ENCODE assay signal across 30 cellular contexts in genomic region chr7:28675429-28675828, GRCh38.
"Had no signal": no experiment of that assay in that cellular context is flagged by ENCODE, and none has a peak within 500 bp of the region (broad histone marks: within the 10 kb centered on the region; RNA-seq: fewer than 3 reads in every experiment).

No MANE protein-coding gene starts in this region.

- H3K27me3 ChIP-seq: breast epithelium, esophagus muscularis mucosa, foreskin keratinocyte, heart left ventricle, right atrium auricular region, stomach, thyroid gland, upper lobe of left lung, vagina had no signal

- H3K9ac ChIP-seq: parathyroid adenoma had no signal

- H2AFZ ChIP-seq: parathyroid adenoma had no signal

- H3K79me2 ChIP-seq: parathyroid adenoma had no signal

- H3K27ac ChIP-seq: breast epithelium, esophagus muscularis mucosa, foreskin keratinocyte, heart left ventricle, parathyroid adenoma, psoas muscle, right atrium auricular region, stomach, thyroid gland, upper lobe of left lung, vagina had no signal

- H3K4me3 ChIP-seq: breast epithelium, esophagus muscularis mucosa, heart left ventricle, psoas muscle, right atrium auricular region, smooth muscle cell, stomach, thyroid gland, upper lobe of left lung, vagina had no signal

- DNase-seq: activated CD8-positive, alpha-beta memory T cell treated with anti-CD3 and anti-CD28 coated beads, Interleukin-2, amount 10 ng/mL, durations not matched to agents 7 days and 5 days; activated CD8-positive, alpha-beta T cell treated with anti-CD3 and anti-CD28 coated beads, Interleukin-2, amount 10 ng/mL, durations not matched to agents 7 days and 5 days; activated naive CD8-positive, alpha-beta T cell treated with anti-CD3 and anti-CD28 coated beads, Interleukin-2, amount 50 U/mL, for 24 hours; activated T-cell treated with anti-CD3 and anti-CD28 coated beads, Interleukin-2, amount 50 U/mL, for 48 hours; amygdala; central memory CD4-positive, alpha-beta T cell; foreskin keratinocyte; heart left ventricle; hypothalamus; left ventricle myocardium superior; nucleus accumbens; psoas muscle; stimulated activated CD4-positive, alpha-beta T cell treated with anti-CD3 and anti-CD28 coated beads, Interleukin-1b, Interleukin-23, amount 100 ng/mL, for 48 hours; stimulated activated CD4-positive, alpha-beta T cell treated with anti-CD3 and anti-CD28 coated beads, Interleukin-4, amount 100 ng/mL, for 4 hours; stimulated activated CD8-positive, alpha-beta memory T cell treated with anti-CD3 and anti-CD28 coated beads, Interleukin-4, amount 100 ng/mL, for 48 hours; stomach; thyroid gland; upper lobe of left lung had no signal

- H3K4me1 Mint-ChIP-seq: activated CD8-positive, alpha-beta memory T cell treated with anti-CD3 and anti-CD28 coated beads, Interleukin-2, amount 10 ng/mL, durations not matched to agents 7 days and 5 days; activated naive CD4-positive, alpha-beta T cell treated with anti-CD3 and anti-CD28 coated beads, Interleukin-2, amount 50 U/mL, for 24 hours; activated naive CD8-positive, alpha-beta T cell treated with anti-CD3 and anti-CD28 coated beads, Interleukin-2, amount 50 U/mL, for 24 hours; nephron; stimulated activated memory B cell treated with anti-CD40 and anti-IgM and Interleukin-4, amounts not matched to agents 10 μg/mL and 1 μg/mL and 100 μg/mL, for 72 hours had no signal

- H3K4me3 Mint-ChIP-seq: activated CD8-positive, alpha-beta memory T cell treated with anti-CD3 and anti-CD28 coated beads, Interleukin-2, amount 10 ng/mL, durations not matched to agents 7 days and 5 days; activated CD8-positive, alpha-beta T cell treated with anti-CD3 and anti-CD28 coated beads, Interleukin-2, amount 10 ng/mL, durations not matched to agents 7 days and 5 days; activated naive CD4-positive, alpha-beta T cell treated with anti-CD3 and anti-CD28 coated beads, Interleukin-2, amount 50 U/mL, for 24 hours; activated naive CD8-positive, alpha-beta T cell treated with anti-CD3 and anti-CD28 coated beads, Interleukin-2, amount 50 U/mL, for 24 hours; dendritic cell treated with granulocyte-macrophage colony-stimulating factor and Interleukin-4, amounts not matched to agents 40 ng/mL and 50 ng/mL, for 4 days; nephron; stimulated activated memory B cell treated with anti-CD40 and anti-IgM and Interleukin-4, amounts not matched to agents 10 μg/mL and 1 μg/mL and 100 μg/mL, for 72 hours had no signal

- H3K36me3 ChIP-seq: breast epithelium, esophagus muscularis mucosa, heart left ventricle, right atrium auricular region, stomach, thyroid gland, upper lobe of left lung, vagina had no signal

- ATAC-seq: activated CD8-positive, alpha-beta memory T cell treated with anti-CD3 and anti-CD28 coated beads, Interleukin-2, amount 10 ng/mL, durations not matched to agents 7 days and 5 days; activated CD8-positive, alpha-beta T cell treated with anti-CD3 and anti-CD28 coated beads, Interleukin-2, amount 10 ng/mL, durations not matched to agents 7 days and 5 days; activated naive CD8-positive, alpha-beta T cell treated with anti-CD3 and anti-CD28 coated beads, Interleukin-2, amount 50 U/mL, for 24 hours; heart left ventricle; left ventricle myocardium superior; psoas muscle; stimulated activated memory B cell treated with anti-CD40 and anti-IgM and Interleukin-4, amounts not matched to agents 10 μg/mL and 1 μg/mL and 100 μg/mL, for 72 hours had no signal

- H3K27ac Mint-ChIP-seq: activated CD8-positive, alpha-beta memory T cell treated with anti-CD3 and anti-CD28 coated beads, Interleukin-2, amount 10 ng/mL, durations not matched to agents 7 days and 5 days; activated CD8-positive, alpha-beta T cell treated with anti-CD3 and anti-CD28 coated beads, Interleukin-2, amount 10 ng/mL, durations not matched to agents 7 days and 5 days; activated naive CD4-positive, alpha-beta T cell treated with anti-CD3 and anti-CD28 coated beads, Interleukin-2, amount 50 U/mL, for 24 hours; activated naive CD8-positive, alpha-beta T cell treated with anti-CD3 and anti-CD28 coated beads, Interleukin-2, amount 50 U/mL, for 24 hours; activated T-helper 2 cell treated with anti-CD3 and anti-CD28 coated beads, Interferon-gamma antibody, Interleukin-2, Interleukin-4, amounts not matched to agents 10 μg/mL and 5 μg/mL and 100 μg/mL, durations not matched to agents 14 hours and 24 hours and 36 hours; dendritic cell treated with granulocyte-macrophage colony-stimulating factor and Interleukin-4, amounts not matched to agents 40 ng/mL and 50 ng/mL, for 4 days; stimulated activated memory B cell treated with anti-CD40 and anti-IgM and Interleukin-4, amounts not matched to agents 10 μg/mL and 1 μg/mL and 100 μg/mL, for 72 hours had no signal

- H3K4me2 ChIP-seq: smooth muscle cell had no signal

- H3K36me3 Mint-ChIP-seq: activated CD8-positive, alpha-beta memory T cell treated with anti-CD3 and anti-CD28 coated beads, Interleukin-2, amount 10 ng/mL, durations not matched to agents 7 days and 5 days; activated naive CD4-positive, alpha-beta T cell treated with anti-CD3 and anti-CD28 coated beads, Interleukin-2, amount 50 U/mL, for 24 hours; stimulated activated memory B cell treated with anti-CD40 and anti-IgM and Interleukin-4, amounts not matched to agents 10 μg/mL and 1 μg/mL and 100 μg/mL, for 72 hours had no signal

- H3K27me3 Mint-ChIP-seq: activated CD8-positive, alpha-beta memory T cell treated with anti-CD3 and anti-CD28 coated beads, Interleukin-2, amount 10 ng/mL, durations not matched to agents 7 days and 5 days; activated naive CD4-positive, alpha-beta T cell treated with anti-CD3 and anti-CD28 coated beads, Interleukin-2, amount 50 U/mL, for 24 hours; dendritic cell treated with granulocyte-macrophage colony-stimulating factor and Interleukin-4, amounts not matched to agents 40 ng/mL and 50 ng/mL, for 4 days; stimulated activated memory B cell treated with anti-CD40 and anti-IgM and Interleukin-4, amounts not matched to agents 10 μg/mL and 1 μg/mL and 100 μg/mL, for 72 hours had no signal

- H3K9me3 Mint-ChIP-seq: activated naive CD4-positive, alpha-beta T cell treated with anti-CD3 and anti-CD28 coated beads, Interleukin-2, amount 50 U/mL, for 24 hours; activated naive CD8-positive, alpha-beta T cell treated with anti-CD3 and anti-CD28 coated beads, Interleukin-2, amount 50 U/mL, for 24 hours; activated T-helper 2 cell treated with anti-CD3 and anti-CD28 coated beads, Interferon-gamma antibody, Interleukin-2, Interleukin-4, amounts not matched to agents 10 μg/mL and 5 μg/mL and 100 μg/mL, durations not matched to agents 14 hours and 24 hours and 36 hours; dendritic cell treated with granulocyte-macrophage colony-stimulating factor and Interleukin-4, amounts not matched to agents 40 ng/mL and 50 ng/mL, for 4 days; nephron; stimulated activated memory B cell treated with anti-CD40 and anti-IgM and Interleukin-4, amounts not matched to agents 10 μg/mL and 1 μg/mL and 100 μg/mL, for 72 hours had no signal

- H3K4me1 ChIP-seq: breast epithelium, parathyroid adenoma, psoas muscle, right atrium auricular region, stomach, thyroid gland, upper lobe of left lung, vagina had no signal

- FAIRE-seq: islet of Langerhans had no signal

- H3K9me3 ChIP-seq: breast epithelium, esophagus muscularis mucosa, heart left ventricle, psoas muscle, right atrium auricular region, stomach, thyroid gland, upper lobe of left lung, vagina had no signal
